In genomic region chr21:38979271-38980196, GRCh38 we compare ENCODE assay signal across 11 cellular contexts.
DNase-seq lines count a peak whose midpoint lies in the region; ATAC-seq and TF ChIP-seq lines count a peak whose summit lies in the region.
"Had no signal": no experiment of that assay in that cellular context is flagged by ENCODE, and none has a peak within 500 bp of the region (broad histone marks: within the 10 kb centered on the region; RNA-seq: fewer than 3 reads in every experiment).

No MANE protein-coding gene starts in this region.

- no peak overlapping the region for H3K4me3 ChIP-seq in SK-N-SH (ENCODE audit: low read depth in 2 of 2, low read length in 1 of 2)

- H3K9ac ChIP-seq in SK-N-SH, result no peak overlapping the region

- peaks cover 41% of the 10 kb centered on the region for H3K27me3 Mint-ChIP-seq in activated naive CD8-positive, alpha-beta T cell treated with anti-CD3 and anti-CD28 coated beads, Interleukin-2, amount 50 U/mL, for 24 hours
- H3K27me3 Mint-ChIP-seq in natural killer cell treated with Interleukin-12 subunit alpha and Interleukin-12 subunit beta and Interleukin-15 and Interleukin-18, amount 100 ng/mL, for 72 hours, result peaks cover 33 to 39% of the 10 kb centered on the region in 2 donors

- no peak for TF ChIP-seq RAD21 in SK-N-SH (IDR thresholded peaks at IDR 0.05; ENCODE audit: low read length)

- no peaks in the 10 kb centered on the region for H3F3A ChIP-seq in SK-N-SH (replicated peaks; ENCODE audit: insufficient read depth)

- no peaks in the 10 kb centered on the region for H3K79me2 ChIP-seq in SK-N-SH (ENCODE audit: insufficient read depth)

- H3K27ac Mint-ChIP-seq in activated naive CD8-positive, alpha-beta T cell treated with anti-CD3 and anti-CD28 coated beads, Interleukin-2, amount 50 U/mL, for 24 hours, result no peak overlapping the region
- no peak overlapping the region for H3K27ac Mint-ChIP-seq in natural killer cell treated with Interleukin-12 subunit alpha and Interleukin-12 subunit beta and Interleukin-15 and Interleukin-18, amount 100 ng/mL, for 72 hours
- H3K27ac Mint-ChIP-seq: B cell had no signal

- DNase-seq in SK-N-SH (no peak), KG1 (lab: John Stamatoyannopoulos, UW) (peak; percentile 25), HT-29 (ENCODE audit: low spot score) (no peak), NCI-H1436 treated with DMSO at 0.1 percent for 48 hours (lab: John Stamatoyannopoulos, UW) (no peak)
- DNase-seq in activated naive CD8-positive, alpha-beta T cell treated with anti-CD3 and anti-CD28 coated beads, Interleukin-2, amount 50 U/mL, for 24 hours, result no peak
- DNase-seq in natural killer cell treated with Interleukin-12 subunit alpha and Interleukin-12 subunit beta and Interleukin-15 and Interleukin-18, amount 100 ng/mL, for 72 hours (ENCODE audit: low spot score), result peak; percentile 38
- DNase-seq: amniotic stem cell had no signal

- WGBS in SK-N-SH (ENCODE audit: low lambda C conversion rate), result 65% methylated on average over 6 of the region's 6 CpGs

- ATAC-seq in SK-N-SH treated with all-trans-retinoic acid at 6 μM for 48 hours (no peak; the same call in 2 of the 3 replicates), GM19467 (IDR thresholded peaks at IDR 0.05; ENCODE audit: unreplicated experiment) (no peak)
- ATAC-seq in activated naive CD8-positive, alpha-beta T cell treated with anti-CD3 and anti-CD28 coated beads, Interleukin-2, amount 50 U/mL, for 24 hours, result peak; percentile 70
- peak; percentile 76 to 81 for ATAC-seq in natural killer cell treated with Interleukin-12 subunit alpha and Interleukin-12 subunit beta and Interleukin-15 and Interleukin-18, amount 100 ng/mL, for 72 hours

- no peak overlapping the region for H3K4me3 Mint-ChIP-seq in activated naive CD8-positive, alpha-beta T cell treated with anti-CD3 and anti-CD28 coated beads, Interleukin-2, amount 50 U/mL, for 24 hours
- H3K4me3 Mint-ChIP-seq in natural killer cell treated with Interleukin-12 subunit alpha and Interleukin-12 subunit beta and Interleukin-15 and Interleukin-18, amount 100 ng/mL, for 72 hours, result peak overlapping the region; percentile 7
- H3K4me3 Mint-ChIP-seq: B cell had no signal

- no peaks in the 10 kb centered on the region for H3K9me2 ChIP-seq in SK-N-SH

- no peaks in the 10 kb centered on the region for H3K36me3 Mint-ChIP-seq in activated naive CD8-positive, alpha-beta T cell treated with anti-CD3 and anti-CD28 coated beads, Interleukin-2, amount 50 U/mL, for 24 hours (ENCODE audit: low read depth)
- H3K36me3 Mint-ChIP-seq in natural killer cell treated with Interleukin-12 subunit alpha and Interleukin-12 subunit beta and Interleukin-15 and Interleukin-18, amount 100 ng/mL, for 72 hours, result no peaks in the 10 kb centered on the region

- CTCF ChIA-PET in SK-N-SH (lab: Yijun Ruan, JAX), result interaction anchor here (0.8 kb wide), 1 partner anchor 146 kb away, joined by 3 read pairs; no protein-coding TSS in a partner anchor

- no peaks in the 10 kb centered on the region for H4K20me1 ChIP-seq in SK-N-SH (ENCODE audit: insufficient read depth)

- no peaks in the 10 kb centered on the region for H3K36me3 ChIP-seq in SK-N-SH (replicated peaks in 1 of 2; ENCODE audit: control insufficient read depth in 1 of 2, insufficient read depth in 2 of 2, low read length in 1 of 2)

- no peak for TF ChIP-seq CTCF in SK-N-SH (IDR thresholded peaks at IDR 0.05)

- no peaks in the 10 kb centered on the region for H3K9me3 ChIP-seq in SK-N-SH

- POLR2A ChIA-PET in SK-N-SH (lab: Yijun Ruan, JAX), result no interaction called here

- no peaks in the 10 kb centered on the region for H3K9me3 Mint-ChIP-seq in activated naive CD8-positive, alpha-beta T cell treated with anti-CD3 and anti-CD28 coated beads, Interleukin-2, amount 50 U/mL, for 24 hours
- H3K9me3 Mint-ChIP-seq in natural killer cell treated with Interleukin-12 subunit alpha and Interleukin-12 subunit beta and Interleukin-15 and Interleukin-18, amount 100 ng/mL, for 72 hours, result no peaks in the 10 kb centered on the region

- H3K4me2 ChIP-seq in SK-N-SH, result no peak overlapping the region

- H3K27me3 ChIP-seq in SK-N-SH (ENCODE audit: insufficient read depth), result no peaks in the 10 kb centered on the region

- no peak for TF ChIP-seq EP300 in SK-N-SH (IDR thresholded peaks at IDR 0.05; ENCODE audit: borderline replicate concordance in 1 of 2, low read depth in 1 of 2, low read length in 1 of 2)

- peaks cover 27% of the 10 kb centered on the region for H3K4me1 Mint-ChIP-seq in activated naive CD8-positive, alpha-beta T cell treated with anti-CD3 and anti-CD28 coated beads, Interleukin-2, amount 50 U/mL, for 24 hours
- H3K4me1 Mint-ChIP-seq in natural killer cell treated with Interleukin-12 subunit alpha and Interleukin-12 subunit beta and Interleukin-15 and Interleukin-18, amount 100 ng/mL, for 72 hours (ENCODE audit: low read depth in 2 of 2), result peaks cover 11 to 12% of the 10 kb centered on the region in 2 donors
- H3K4me1 Mint-ChIP-seq: B cell had no signal

- H2AFZ ChIP-seq in SK-N-SH (ENCODE audit: low read depth), result no peak overlapping the region

- peaks cover 0 to 12% of the 10 kb centered on the region in 2 experiments; a peak in 2 of 4 replicates for H3K4me1 ChIP-seq in SK-N-SH (ENCODE audit: control insufficient read depth in 1 of 2, insufficient read depth in 2 of 2, low read depth in 1 of 2, low read length in 1 of 2)

- no peak overlapping the region for H3K27ac ChIP-seq in SK-N-SH (ENCODE audit: low read depth in 2 of 2, low read length in 1 of 2)
- H3K27ac ChIP-seq: HL-60 had no signal

TF ChIP-seq in SK-N-SH, 30 proteins besides CTCF, POLR2A, EP300 and RAD21:
- TF ChIP-seq, protein P1, sequence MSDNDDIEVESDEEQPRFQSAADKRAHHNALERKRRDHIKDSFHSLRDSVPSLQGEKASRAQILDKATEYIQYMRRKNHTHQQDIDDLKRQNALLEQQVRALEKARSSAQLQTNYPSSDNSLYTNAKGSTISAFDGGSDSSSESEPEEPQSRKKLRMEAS (IDR thresholded peaks at IDR 0.05; ENCODE audit: low read depth), result no peak
- TF ChIP-seq GATA2 (CRISPR knock-in tag; IDR thresholded peaks at IDR 0.05), result 0 out of 2 replicates have a peak, but pooled peaks have one; percentile 12

TF ChIP-seq in SK-N-SH treated with all-trans-retinoic acid at 6 μM for 48 hours, 23 proteins besides CTCF, POLR2A, EP300 and RAD21:
- TF ChIP-seq ZNF8 (CRISPR knock-in tag; IDR thresholded peaks at IDR 0.05) (no peak), ZNF70 (CRISPR knock-in tag; IDR thresholded peaks at IDR 0.05) (no peak), PPARA (CRISPR knock-in tag; IDR thresholded peaks at IDR 0.05; ENCODE audit: borderline replicate concordance) (no peak)
- TF ChIP-seq, protein P2, sequence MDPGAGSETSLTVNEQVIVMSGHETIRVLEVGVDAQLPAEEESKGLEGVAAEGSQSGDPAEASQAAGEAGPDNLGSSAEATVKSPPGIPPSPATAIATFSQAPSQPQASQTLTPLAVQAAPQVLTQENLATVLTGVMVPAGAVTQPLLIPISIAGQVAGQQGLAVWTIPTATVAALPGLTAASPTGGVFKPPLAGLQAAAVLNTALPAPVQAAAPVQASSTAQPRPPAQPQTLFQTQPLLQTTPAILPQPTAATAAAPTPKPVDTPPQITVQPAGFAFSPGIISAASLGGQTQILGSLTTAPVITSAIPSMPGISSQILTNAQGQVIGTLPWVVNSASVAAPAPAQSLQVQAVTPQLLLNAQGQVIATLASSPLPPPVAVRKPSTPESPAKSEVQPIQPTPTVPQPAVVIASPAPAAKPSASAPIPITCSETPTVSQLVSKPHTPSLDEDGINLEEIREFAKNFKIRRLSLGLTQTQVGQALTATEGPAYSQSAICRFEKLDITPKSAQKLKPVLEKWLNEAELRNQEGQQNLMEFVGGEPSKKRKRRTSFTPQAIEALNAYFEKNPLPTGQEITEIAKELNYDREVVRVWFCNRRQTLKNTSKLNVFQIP (CRISPR knock-in tag; IDR thresholded peaks at IDR 0.05; ENCODE audit: borderline replicate concordance, low read depth), result no peak

Comparison
In these comparisons a context has a peak if more than half of its experiments do, and no peak if none do; other contexts are left out.
1. DNase-seq: peak in KG1 (single experiment) and natural killer cell treated with Interleukin-12 subunit alpha and Interleukin-12 subunit beta and Interleukin-15 and Interleukin-18, amount 100 ng/mL, for 72 hours (single experiment); none in SK-N-SH (single experiment), activated naive CD8-positive, alpha-beta T cell treated with anti-CD3 and anti-CD28 coated beads, Interleukin-2, amount 50 U/mL, for 24 hours (single experiment), HT-29 (single experiment) and NCI-H1436 treated with DMSO at 0.1 percent for 48 hours (single experiment).
2. ATAC-seq: peak in activated naive CD8-positive, alpha-beta T cell treated with anti-CD3 and anti-CD28 coated beads, Interleukin-2, amount 50 U/mL, for 24 hours (single experiment) and natural killer cell treated with Interleukin-12 subunit alpha and Interleukin-12 subunit beta and Interleukin-15 and Interleukin-18, amount 100 ng/mL, for 72 hours (2 of 2); none in SK-N-SH treated with all-trans-retinoic acid at 6 μM for 48 hours (single experiment) and GM19467 (single experiment).